ENCODE assay signal across 15 cellular contexts in the genomic region with DNA sequence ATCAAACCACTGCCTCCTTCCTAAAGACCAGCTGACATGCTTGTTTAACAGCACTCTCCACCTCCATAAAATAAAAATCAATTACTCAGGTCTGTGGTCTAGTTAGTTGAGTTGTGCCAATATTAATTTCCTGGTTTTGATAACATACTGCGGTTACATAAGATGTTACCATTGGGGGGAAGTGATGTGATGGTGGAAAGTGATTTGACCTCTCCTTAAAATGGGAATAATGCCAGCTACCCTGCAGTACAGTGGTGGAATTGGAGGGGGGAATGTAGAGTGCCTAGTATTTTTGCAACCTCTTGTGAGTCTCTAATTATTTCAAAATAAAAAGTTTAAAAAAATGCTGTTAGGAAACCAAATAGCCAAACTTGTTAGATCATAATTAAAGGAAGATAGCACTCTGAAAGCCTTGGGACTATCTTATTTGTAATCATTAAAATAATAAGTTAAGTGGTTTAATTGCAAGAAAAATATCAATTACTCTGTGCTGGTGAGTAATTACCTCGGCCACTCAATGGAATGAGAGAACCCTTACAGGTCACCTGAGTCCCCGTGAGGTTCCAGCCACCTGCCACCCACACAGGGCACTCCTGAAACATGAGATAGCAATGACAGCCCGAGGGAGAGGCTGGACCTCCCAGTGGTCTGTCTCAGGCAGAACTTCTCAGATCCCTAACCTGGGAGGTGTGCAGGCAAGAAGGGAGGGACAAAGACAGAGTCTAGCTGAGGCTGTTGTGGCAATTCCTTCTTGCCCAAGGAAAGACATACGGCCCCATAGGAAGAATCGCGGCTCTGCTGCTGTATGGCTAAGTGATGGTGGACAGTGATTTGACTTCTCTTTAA.
DNase-seq lines count a peak whose midpoint lies in the region; ATAC-seq, FAIRE-seq and TF ChIP-seq lines count a peak whose summit lies in the region.
"Had no signal": no experiment of that assay in that cellular context is flagged by ENCODE, and none has a peak within 500 bp of the region (broad histone marks: within the 10 kb centered on the region; RNA-seq: fewer than 3 reads in every experiment).

No MANE protein-coding gene starts in this region.

- peaks cover 52% of the 10 kb centered on the region for H3K4me1 Mint-ChIP-seq in T-helper 17 cell

- FAIRE-seq in pancreas (lab: Jason Lieb, UNC): no peak
- FAIRE-seq: GM12878 had no signal

- H3K27ac ChIP-seq in pancreas: peak overlapping the region in 1 of 4 donors; percentile 7
- H3K27ac ChIP-seq: 22Rv1, testis had no signal

- no peaks in the 10 kb centered on the region for H3K27me3 ChIP-seq in pancreas
- H3K27me3 ChIP-seq: testis had no signal

- H3K4me1 ChIP-seq in pancreas: peaks cover 0 to 12% (median 5%) of the 10 kb centered on the region in 3 donors

- DNase-seq in DMS 273 (lab: John Stamatoyannopoulos, UW; ENCODE audit: unreplicated experiment) (peak; percentile 35), DMS 273 treated with DMSO at 0.1 percent for 48 hours (lab: John Stamatoyannopoulos, UW) (no peak), NCI-H1105 treated with DMSO at 0.1 percent for 48 hours (lab: John Stamatoyannopoulos, UW) (peak; percentile 82), T-helper 17 cell (no peak), pancreas (no peak), retina (no peak), hepatic stellate cell (ENCODE audit: low spot score) (no peak)
- DNase-seq: activated CD4-positive, alpha-beta T cell treated with anti-CD3 and anti-CD28 coated beads for 4 hours; activated gamma-delta T cell; NCI-H1048; testis had no signal

- no peaks in the 10 kb centered on the region for H3K36me3 ChIP-seq in pancreas

- WGBS in pancreas, 2 donors: 54 to 66% methylated on average over 7 of the region's 7 CpGs

- no peaks in the 10 kb centered on the region for H3K36me3 Mint-ChIP-seq in T-helper 17 cell (ENCODE audit: low read depth)

- H3K4me3 ChIP-seq in pancreas: no peak overlapping the region
- H3K4me3 ChIP-seq: GM12878, testis had no signal

- H3K9me3 ChIP-seq in T-helper 17 cell (ENCODE audit: control insufficient read depth, low read length, poor library complexity, severe bottlenecking) (no peaks in the 10 kb centered on the region), pancreas (no peaks in the 10 kb centered on the region)
- H3K9me3 ChIP-seq: testis had no signal

- intact Hi-C loops in pancreas (cut with DNase I): no loop called here

- no peak for TF ChIP-seq CTCF in pancreas (IDR thresholded peaks at IDR 0.05)

- ATAC-seq in T-helper 17 cell: no peak
- peak; percentile 13 to 63 (median 40) for ATAC-seq in pancreas
- ATAC-seq in HG02885 (IDR thresholded peaks at IDR 0.05; ENCODE audit: poor library complexity, unreplicated experiment): no peak
- ATAC-seq: GM12878, sciatic nerve had no signal

- no peak overlapping the region for H3K4me3 Mint-ChIP-seq in T-helper 17 cell

- H3K27me3 Mint-ChIP-seq in T-helper 17 cell: no peaks in the 10 kb centered on the region

- peak overlapping the region; percentile 24 for H3K27ac Mint-ChIP-seq in T-helper 17 cell

Comparison
In these comparisons a context has a peak if more than half of its experiments do, and no peak if none do; other contexts are left out.
1. DNase-seq: peak in DMS 273 (single experiment) and NCI-H1105 treated with DMSO at 0.1 percent for 48 hours (single experiment); none in DMS 273 treated with DMSO at 0.1 percent for 48 hours (single experiment), T-helper 17 cell (0 of 3), pancreas (0 of 6), retina (single experiment) and hepatic stellate cell (single experiment).
2. ATAC-seq: peak in pancreas (4 of 4); none in T-helper 17 cell (single experiment) and HG02885 (single experiment).